ENCODE assay signal across 23 cellular contexts in genomic region chr3:22010997-22011396, GRCh38.
"Had no signal": no experiment of that assay in that cellular context is flagged by ENCODE, and none has a peak within 500 bp of the region (broad histone marks: within the 10 kb centered on the region; RNA-seq: fewer than 3 reads in every experiment).

No MANE protein-coding gene starts in this region.

- H3K27me3 ChIP-seq: colonic mucosa, esophagus squamous epithelium, foreskin keratinocyte, gastroesophageal sphincter, heart right ventricle, left lung had no signal

- H3K4me3 ChIP-seq: colonic mucosa, esophagus squamous epithelium, gastroesophageal sphincter, heart right ventricle, left lung, lower lobe of right lung, mucosa of descending colon had no signal

- H3K27ac ChIP-seq: colonic mucosa, epithelial cell of prostate, esophagus squamous epithelium, foreskin keratinocyte, gastroesophageal sphincter, heart right ventricle, left lung, lower lobe of right lung had no signal

- H3K9me3 ChIP-seq: colonic mucosa, esophagus squamous epithelium, gastroesophageal sphincter, lower lobe of right lung, mucosa of descending colon had no signal

- DNase-seq: colonic mucosa; cortex of kidney; effector CD8-positive, alpha-beta T cell; effector memory CD8-positive, alpha-beta T cell; endodermal cell; erythroblast; esophagus squamous epithelium; foreskin keratinocyte; heart right ventricle; hippocampal formation; left cardiac atrium; left lung; left ventricle myocardium superior; lower lobe of right lung; mesenchymal stem cell; mucosa of descending colon; naive B cell had no signal

- H3K36me3 ChIP-seq: colonic mucosa, esophagus squamous epithelium, gastroesophageal sphincter, heart right ventricle, left lung, lower lobe of right lung had no signal

- H3K4me1 ChIP-seq: colonic mucosa, esophagus squamous epithelium, foreskin keratinocyte, gastroesophageal sphincter, heart right ventricle, left lung, lower lobe of right lung had no signal

- ATAC-seq: effector memory CD8-positive, alpha-beta T cell; esophagus mucosa; foreskin keratinocyte; gastroesophageal sphincter; heart right ventricle; left cardiac atrium; left lung; left ventricle myocardium superior; lower lobe of right lung; mucosa of descending colon had no signal

- FAIRE-seq: endometrium, islet of Langerhans, keratinocyte had no signal
